In genomic region chr6:112337209-112337638, GRCh38 we compare ENCODE assay signal across 1 cellular context.
TF ChIP-seq lines count a peak whose summit lies in the region.

No MANE protein-coding gene starts in this region.

TF ChIP-seq in HCT116, 20 proteins besides CTCF, POLR2A, EP300 and RAD21 (continued from another document):
- TF ChIP-seq ZBTB33 (IDR thresholded peaks at IDR 0.05; ENCODE audit: extremely low read depth, insufficient replicate concordance, low read length) (no peak), POLR2AphosphoS5 (IDR thresholded peaks at IDR 0.05; ENCODE audit: low read depth, low read length) (no peak)
